10 cellular contexts compared by ENCODE assay signal in genomic region chr9:17578911-17579793, GRCh38. TPM values are rescaled to one million over a fixed set of nuclear protein-coding genes. Genes with fewer than 3 reads are reported as not detected.
DNase-seq lines count a peak whose midpoint lies in the region; ATAC-seq and TF ChIP-seq lines count a peak whose summit lies in the region.
"Had no signal": no experiment of that assay in that cellular context is flagged by ENCODE, and none has a peak within 500 bp of the region (broad histone marks: within the 10 kb centered on the region; RNA-seq: fewer than 3 reads in every experiment).

TSS of gene SH3GL2 (plus strand) at chr9:17579066.

- no peak within 1 kb of the TSS for H2BK15ac ChIP-seq in mesendoderm (replicated peaks; ENCODE audit: low read depth)

- H3K4me3 Mint-ChIP-seq in activated CD4-positive, alpha-beta T cell treated with anti-CD3 and anti-CD28 coated beads, Interleukin-2, amount 10 ng/mL, durations not matched to agents 24 days and 14 days, result peak within 1 kb of the TSS; percentile 64
- H3K4me3 Mint-ChIP-seq in endothelial cell (ENCODE audit: unreplicated experiment), result peak within 1 kb of the TSS; percentile 91
- peak within 1 kb of the TSS; percentile 87 for H3K4me3 Mint-ChIP-seq in type B pancreatic cell

- no peak within 1 kb of the TSS for H2AK5ac ChIP-seq in mesendoderm (ENCODE audit: low read length)

- TF ChIP-seq CTCF in PC-3 (conservative IDR thresholded peaks at IDR 0.05; ENCODE audit: low read depth, low read length), result no peak
- no peak for TF ChIP-seq CTCF in endothelial cell (IDR thresholded peaks at IDR 0.05; ENCODE audit: unreplicated experiment)
- no peak for TF ChIP-seq CTCF in type B pancreatic cell (conservative IDR thresholded peaks at IDR 0.05)

- no peaks in the 10 kb centered on the region for H3K9me3 ChIP-seq in PC-3 (ENCODE audit: low read length)

- H3K4me2 ChIP-seq in PC-3 (ENCODE audit: low read length) (peak within 1 kb of the TSS; percentile 80), mesendoderm (ENCODE audit: low read length) (peak within 1 kb of the TSS; percentile 43)

- H3K36me3 ChIP-seq in PC-3 (ENCODE audit: low read depth, low read length), result no peaks in the 10 kb centered on the region
- H3K36me3 ChIP-seq in mesendoderm (ENCODE audit: control insufficient read depth, insufficient read depth, low read length), result no peaks in the 10 kb centered on the region

- intact Hi-C loops in activated CD4-positive, alpha-beta T cell treated with anti-CD3 and anti-CD28 coated beads, Interleukin-2, amount 10 ng/mL, durations not matched to agents 24 days and 14 days (cut with micrococcal nuclease), result no loop called here
- intact Hi-C loops in PC-3 (cut with micrococcal nuclease), result no loop called here

- no peak within 1 kb of the TSS for H2BK5ac ChIP-seq in mesendoderm (ENCODE audit: low read length)

- POLR2A ChIA-PET in PC-3 (lab: Charles Lee; ENCODE audit: unreplicated experiment), result no interaction called here

- peak; percentile 55 for DNase-seq in activated CD4-positive, alpha-beta T cell treated with anti-CD3 and anti-CD28 coated beads, Interleukin-2, amount 10 ng/mL, durations not matched to agents 24 days and 14 days
- DNase-seq in activated CD4-positive, alpha-beta T cell treated with anti-CD3 and anti-CD28 coated beads, Interleukin-2, amount 50 U/mL, for 1 hour, result no peak
- DNase-seq in PC-3 (peak; percentile 61), endothelial cell (ENCODE audit: low spot score) (peak; percentile 45), mesendoderm (peak; percentile 82), type B pancreatic cell (ENCODE audit: extremely low spot score, unreplicated experiment) (peak; percentile 73), NOMO-1 (lab: John Stamatoyannopoulos, UW; ENCODE audit: unreplicated experiment in 2 of 2) (no peak)

- H3K79me2 ChIP-seq in PC-3 (ENCODE audit: low read length), result no peaks in the 10 kb centered on the region
- H3K79me2 ChIP-seq in mesendoderm (ENCODE audit: control insufficient read depth, insufficient read depth, low read length), result no peaks in the 10 kb centered on the region

- H3K27ac ChIP-seq in PC-3 (ENCODE audit: low read length), result no peak within 1 kb of the TSS
- no peak within 1 kb of the TSS for H3K27ac ChIP-seq in mesendoderm (ENCODE audit: low read depth, low read length)
- H3K27ac ChIP-seq: C4-2B had no signal

- no peaks in the 10 kb centered on the region for H3K9me2 ChIP-seq in PC-3 (replicated peaks; ENCODE audit: low read length)

- H3K27ac Mint-ChIP-seq in activated CD4-positive, alpha-beta T cell treated with anti-CD3 and anti-CD28 coated beads, Interleukin-2, amount 10 ng/mL, durations not matched to agents 24 days and 14 days, result no peak within 1 kb of the TSS
- H3K27ac Mint-ChIP-seq in endothelial cell (ENCODE audit: unreplicated experiment) (no peak within 1 kb of the TSS), type B pancreatic cell (peak within 1 kb of the TSS; percentile 14)

- H3K4ac ChIP-seq in mesendoderm (ENCODE audit: low read depth, low read length), result no peak within 1 kb of the TSS

- ATAC-seq in HG03442 (IDR thresholded peaks at IDR 0.05; ENCODE audit: unreplicated experiment) (peak; percentile 64), PC-3 (peak; percentile 76)

- no peak within 1 kb of the TSS for H3K18ac ChIP-seq in mesendoderm (ENCODE audit: low read length)

- H3K4me1 Mint-ChIP-seq in activated CD4-positive, alpha-beta T cell treated with anti-CD3 and anti-CD28 coated beads, Interleukin-2, amount 10 ng/mL, durations not matched to agents 24 days and 14 days, result no peaks in the 10 kb centered on the region
- H3K4me1 Mint-ChIP-seq in endothelial cell (ENCODE audit: unreplicated experiment), result peaks cover 2% of the 10 kb centered on the region
- H3K4me1 Mint-ChIP-seq in type B pancreatic cell (ENCODE audit: unreplicated experiment), result peaks cover 3% of the 10 kb centered on the region

- H3F3A ChIP-seq in PC-3 (ENCODE audit: low read length, unreplicated experiment), result no peaks in the 10 kb centered on the region

- no peak within 1 kb of the TSS for H4K5ac ChIP-seq in mesendoderm (ENCODE audit: low read length)

- WGBS in mesendoderm (ENCODE audit: extremely low coverage, insufficient coverage, low lambda C conversion rate), result no CpG with 5 or more reads among the region's 109 CpGs

- H3K9ac ChIP-seq in PC-3 (ENCODE audit: low read length), result 0 out of 2 replicates have a peak within 1 kb of the TSS, but pooled peaks have one; percentile 2
- peak within 1 kb of the TSS; percentile 19 for H3K9ac ChIP-seq in mesendoderm (ENCODE audit: low read length)

- H4K8ac ChIP-seq in mesendoderm (ENCODE audit: low read depth, low read length), result no peak within 1 kb of the TSS

- H2AFZ ChIP-seq in PC-3 (ENCODE audit: low read length), result peak within 1 kb of the TSS; percentile 69

- peaks cover 27% of the 10 kb centered on the region for H3K27me3 Mint-ChIP-seq in activated CD4-positive, alpha-beta T cell treated with anti-CD3 and anti-CD28 coated beads, Interleukin-2, amount 10 ng/mL, durations not matched to agents 24 days and 14 days
- H3K27me3 Mint-ChIP-seq in endothelial cell (ENCODE audit: unreplicated experiment), result peaks cover 10% of the 10 kb centered on the region
- H3K27me3 Mint-ChIP-seq in type B pancreatic cell, result peaks cover 75% of the 10 kb centered on the region

- H3K27me3 ChIP-seq in PC-3 (ENCODE audit: low read length) (peaks cover 29% of the 10 kb centered on the region), mesendoderm (ENCODE audit: insufficient read depth, low read length, poor library complexity) (peaks cover 15% of the 10 kb centered on the region)

- H3K4me1 ChIP-seq in PC-3 (ENCODE audit: insufficient read depth, low read length), result no peaks in the 10 kb centered on the region
- H3K4me1 ChIP-seq in mesendoderm (ENCODE audit: control insufficient read depth, low read depth, low read length), result no peaks in the 10 kb centered on the region

- no peaks in the 10 kb centered on the region for H3K36me3 Mint-ChIP-seq in activated CD4-positive, alpha-beta T cell treated with anti-CD3 and anti-CD28 coated beads, Interleukin-2, amount 10 ng/mL, durations not matched to agents 24 days and 14 days (ENCODE audit: low read depth)
- H3K36me3 Mint-ChIP-seq in endothelial cell (ENCODE audit: low read depth, unreplicated experiment) (peaks cover 3% of the 10 kb centered on the region), type B pancreatic cell (no peaks in the 10 kb centered on the region)

- H3K9me3 Mint-ChIP-seq in activated CD4-positive, alpha-beta T cell treated with anti-CD3 and anti-CD28 coated beads, Interleukin-2, amount 10 ng/mL, durations not matched to agents 24 days and 14 days, result peaks cover 4% of the 10 kb centered on the region
- H3K9me3 Mint-ChIP-seq in endothelial cell (ENCODE audit: unreplicated experiment) (no peaks in the 10 kb centered on the region), type B pancreatic cell (no peaks in the 10 kb centered on the region)

- no peaks in the 10 kb centered on the region for H4K20me1 ChIP-seq in PC-3 (ENCODE audit: low read length)

- CTCF ChIA-PET in PC-3 (lab: Charles Lee), result no interaction called here

- no peaks in the 10 kb centered on the region for H3K79me1 ChIP-seq in mesendoderm (ENCODE audit: low read length)

- H3K4me3 ChIP-seq in PC-3 (ENCODE audit: low read length), result peak within 1 kb of the TSS; percentile 71
- H3K4me3 ChIP-seq in mesendoderm (ENCODE audit: low read length), result no peak within 1 kb of the TSS

- H2BK120ac ChIP-seq in mesendoderm (ENCODE audit: low read depth, low read length), result no peak within 1 kb of the TSS

- BruUV-seq in PC-3 (replicated peaks; lab: Mats Ljungman, UMichigan), result no TSS peak

- no peak within 1 kb of the TSS for H3K23ac ChIP-seq in mesendoderm (ENCODE audit: low read length)

- H3K56ac ChIP-seq in mesendoderm (ENCODE audit: low read length), result peak within 1 kb of the TSS; percentile 7

RNA-seq across cellular contexts. Expression of gene SH3GL2, which starts in this region (rescaled TPM):
- total RNA-seq in activated CD4-positive, alpha-beta T cell treated with anti-CD3 and anti-CD28 coated beads, Interleukin-2, amount 10 ng/mL, durations not matched to agents 24 days and 14 days, result not detected in 2 replicates
- total RNA-seq in PC-3 (2014; rRNA removed) (1.4 and 2.9 TPM in 2 replicates), endothelial cell (ENCODE audit: unreplicated experiment) (1.6 TPM), type B pancreatic cell (ENCODE audit: low replicate concordance) (4.8 and 7.6 TPM in 2 replicates)
- polyA plus RNA-seq in mesendoderm (2013, experiment 1 of 2), result 1.5 TPM
- polyA plus RNA-seq in mesendoderm (2013, experiment 2 of 2), result 1.7 TPM
- total RNA-seq: activated CD8-positive, alpha-beta memory T cell treated with anti-CD3 and anti-CD28 coated beads for 36 hours had no signal

Comparison
In these comparisons a context has a peak if more than half of its experiments do, and no peak if none do; other contexts are left out.
1. Peak in DNase-seq in activated CD4-positive, alpha-beta T cell treated with anti-CD3 and anti-CD28 coated beads, Interleukin-2, amount 10 ng/mL, durations not matched to agents 24 days and 14 days; RNA of the gene not detected or under 1 TPM.
2. DNase-seq: peak in PC-3 (single experiment), endothelial cell (single experiment), mesendoderm (single experiment) and type B pancreatic cell (single experiment); none in activated CD4-positive, alpha-beta T cell treated with anti-CD3 and anti-CD28 coated beads, Interleukin-2, amount 50 U/mL, for 1 hour (single experiment) and NOMO-1 (0 of 2).
3. Peak in every context shown above with its lines, with median percentiles within 50 percentile points of each other: H3K4me3 Mint-ChIP-seq.